1 cellular context compared by ENCODE assay signal in genomic region chr19:8155318-8155717, GRCh38.
TF ChIP-seq lines count a peak whose summit lies in the region.

No MANE protein-coding gene starts in this region.

TF ChIP-seq in SK-N-SH treated with all-trans-retinoic acid at 6 μM for 48 hours, 23 proteins besides CTCF, POLR2A, EP300 and RAD21 (continued from another document):
- no peak for TF ChIP-seq TSHZ2 (CRISPR knock-in tag; IDR thresholded peaks at IDR 0.05)
- TF ChIP-seq ZNF8 (CRISPR knock-in tag; IDR thresholded peaks at IDR 0.05), result no peak
- no peak for TF ChIP-seq ZC3H10 (CRISPR knock-in tag; IDR thresholded peaks at IDR 0.05)
- no peak for TF ChIP-seq ZNF70 (CRISPR knock-in tag; IDR thresholded peaks at IDR 0.05)
